In genomic region chr7:24978837-24979469, GRCh38 we compare ENCODE assay signal across 7 cellular contexts. TPM values are rescaled to one million over a fixed set of nuclear protein-coding genes. Genes with fewer than 3 reads are reported as not detected.
DNase-seq lines count a peak whose midpoint lies in the region; ATAC-seq and TF ChIP-seq lines count a peak whose summit lies in the region.

No MANE protein-coding gene starts in this region.

- DNase-seq in activated CD8-positive, alpha-beta memory T cell treated with anti-CD3 and anti-CD28 coated beads for 24 hours = peak; percentile 66
- no peak for DNase-seq in heart right ventricle
- no peak for DNase-seq in skeletal muscle cell (ENCODE audit: low read depth)
- DNase-seq in NCI-H1092 treated with DMSO at 0.1 percent for 48 hours (lab: John Stamatoyannopoulos, UW) = no peak
- no peak for DNase-seq in pons (ENCODE audit: low spot score)

- WGBS in heart right ventricle, 2 donors = 26 to 29% methylated on average over 27 to 29 of the region's 29 CpGs

- intact Hi-C loops in heart right ventricle (cut with DNase I) = loop anchor here in 7 of 10 donors (2.0 to 10.0 kb wide), 7 partner anchors 74 to 164 kb away; no protein-coding TSS in a partner anchor

- H3K9me3 ChIP-seq in heart right ventricle = no peaks in the 10 kb centered on the region

- H3K36me3 ChIP-seq in heart right ventricle = no peaks in the 10 kb centered on the region

- H3K4me1 ChIP-seq in heart right ventricle = peaks cover 0 to 66% (median 12%) of the 10 kb centered on the region in 9 donors

- H3K4me3 ChIP-seq in heart right ventricle = peak overlapping the region; percentile 58 to 90 (median 76)
- H3K4me3 ChIP-seq in skeletal muscle cell (ENCODE audit: low read depth, low read length) = peak overlapping the region; percentile 82

- H3K27ac ChIP-seq in heart right ventricle = peak overlapping the region in 7 of 10 donors; percentile 80 to 92 (median 88)

- H3K27me3 ChIP-seq in heart right ventricle = peaks cover 0 to 14% (median 0%) of the 10 kb centered on the region in 7 donors

- TF ChIP-seq CTCF in heart right ventricle (IDR thresholded peaks at IDR 0.05) = no peak

- ATAC-seq in GM18511 (IDR thresholded peaks at IDR 0.05; ENCODE audit: unreplicated experiment) = peak; percentile 0
- ATAC-seq in HG03045 (IDR thresholded peaks at IDR 0.05; ENCODE audit: unreplicated experiment) = peak; percentile 0
- ATAC-seq in heart right ventricle = no peak

RNA-seq across cellular contexts. Expression of gene OSBPL3, which starts 1.0 kb away (rescaled TPM):
- 10 to 100 TPM in 1 of 10 donors, 1 to 10 TPM in 9; 1.8 to 10.6 (median 4.6) TPM for total RNA-seq in heart right ventricle
- 1 to 10 TPM; 1.2 to 2.5 TPM for polyA plus RNA-seq in heart right ventricle

Comparison
In these comparisons a context has a peak if more than half of its experiments do, and no peak if none do; other contexts are left out.
1. ATAC-seq: peak in GM18511 (single experiment) and HG03045 (single experiment); none in heart right ventricle (0 of 8).